1 cellular context compared by ENCODE assay signal in genomic region chr21:37658121-37658993, GRCh38.
TF ChIP-seq lines count a peak whose summit lies in the region.

No MANE protein-coding gene starts in this region.

TF ChIP-seq in GM23338, 12 proteins besides CTCF, POLR2A, EP300 and RAD21 (continued from another document):
- TF ChIP-seq ZNF462 (CRISPR knock-in tag; IDR thresholded peaks at IDR 0.05), result no peak
- TF ChIP-seq NANOG (IDR thresholded peaks at IDR 0.05; ENCODE audit: borderline replicate concordance), result no peak
- no peak for TF ChIP-seq POLR2AphosphoS5 (IDR thresholded peaks at IDR 0.05; ENCODE audit: low read depth)
- TF ChIP-seq, protein P1, sequence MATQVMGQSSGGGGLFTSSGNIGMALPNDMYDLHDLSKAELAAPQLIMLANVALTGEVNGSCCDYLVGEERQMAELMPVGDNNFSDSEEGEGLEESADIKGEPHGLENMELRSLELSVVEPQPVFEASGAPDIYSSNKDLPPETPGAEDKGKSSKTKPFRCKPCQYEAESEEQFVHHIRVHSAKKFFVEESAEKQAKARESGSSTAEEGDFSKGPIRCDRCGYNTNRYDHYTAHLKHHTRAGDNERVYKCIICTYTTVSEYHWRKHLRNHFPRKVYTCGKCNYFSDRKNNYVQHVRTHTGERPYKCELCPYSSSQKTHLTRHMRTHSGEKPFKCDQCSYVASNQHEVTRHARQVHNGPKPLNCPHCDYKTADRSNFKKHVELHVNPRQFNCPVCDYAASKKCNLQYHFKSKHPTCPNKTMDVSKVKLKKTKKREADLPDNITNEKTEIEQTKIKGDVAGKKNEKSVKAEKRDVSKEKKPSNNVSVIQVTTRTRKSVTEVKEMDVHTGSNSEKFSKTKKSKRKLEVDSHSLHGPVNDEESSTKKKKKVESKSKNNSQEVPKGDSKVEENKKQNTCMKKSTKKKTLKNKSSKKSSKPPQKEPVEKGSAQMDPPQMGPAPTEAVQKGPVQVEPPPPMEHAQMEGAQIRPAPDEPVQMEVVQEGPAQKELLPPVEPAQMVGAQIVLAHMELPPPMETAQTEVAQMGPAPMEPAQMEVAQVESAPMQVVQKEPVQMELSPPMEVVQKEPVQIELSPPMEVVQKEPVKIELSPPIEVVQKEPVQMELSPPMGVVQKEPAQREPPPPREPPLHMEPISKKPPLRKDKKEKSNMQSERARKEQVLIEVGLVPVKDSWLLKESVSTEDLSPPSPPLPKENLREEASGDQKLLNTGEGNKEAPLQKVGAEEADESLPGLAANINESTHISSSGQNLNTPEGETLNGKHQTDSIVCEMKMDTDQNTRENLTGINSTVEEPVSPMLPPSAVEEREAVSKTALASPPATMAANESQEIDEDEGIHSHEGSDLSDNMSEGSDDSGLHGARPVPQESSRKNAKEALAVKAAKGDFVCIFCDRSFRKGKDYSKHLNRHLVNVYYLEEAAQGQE (IDR thresholded peaks at IDR 0.05; ENCODE audit: unreplicated experiment), result no peak
- TF ChIP-seq STAT1 (IDR thresholded peaks at IDR 0.05; ENCODE audit: unreplicated experiment), result no peak
